8 cellular contexts compared by ENCODE assay signal in the genomic region with DNA sequence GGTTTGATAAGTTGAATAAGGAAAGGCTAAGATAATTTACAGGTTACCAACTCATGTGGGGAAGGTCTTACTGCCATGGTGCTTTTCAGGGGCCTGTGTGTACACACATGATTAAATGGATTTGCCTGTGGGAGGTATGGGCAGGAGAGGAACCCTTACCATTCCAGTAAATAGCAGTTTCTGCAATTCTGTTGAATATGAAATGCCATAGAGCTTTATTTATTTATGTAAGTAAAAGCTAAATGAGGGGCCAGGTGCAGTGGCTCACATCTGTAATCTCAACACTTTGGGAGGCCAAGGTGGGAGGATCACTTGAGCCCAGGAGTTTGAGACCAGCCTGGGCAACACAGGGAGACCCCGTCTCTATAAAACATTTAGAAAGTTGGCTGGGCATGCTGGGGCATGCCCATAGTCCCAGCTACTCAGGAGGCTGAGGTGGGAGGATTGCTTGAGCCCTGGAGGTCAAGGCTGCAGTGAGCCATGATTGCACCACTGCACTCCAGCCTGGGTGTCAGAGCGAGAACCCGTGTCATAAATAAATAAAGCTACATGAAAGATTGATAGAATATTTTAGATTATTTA. TPM values are rescaled to one million over a fixed set of nuclear protein-coding genes. Genes with fewer than 3 reads are reported as not detected.
DNase-seq lines count a peak whose midpoint lies in the region; ATAC-seq and TF ChIP-seq lines count a peak whose summit lies in the region.
"Not testable (repeated sequence)": the region's sequence is repeated elsewhere in the genome, so short reads cannot be mapped to it uniquely, and the experiment has no call there.

No MANE protein-coding gene starts in this region.

- intact Hi-C loops in esophagus squamous epithelium (cut with DNase I); lower lobe of right lung (cut with DNase I): not testable (repeated sequence)

- in situ Hi-C loops in brain microvascular endothelial cell (cut with HindIII; ENCODE audit: low pct_ligation_motif_present, low sequenced_read_pairs) = not testable (repeated sequence)

- not testable (repeated sequence) for H3K4me3 Mint-ChIP-seq in CD4-positive, CD25-positive, alpha-beta regulatory T cell; activated T-cell treated with anti-CD3 and anti-CD28 coated beads, Interleukin-2, amount 50 U/mL, for 24 hours; progenitor cell of endocrine pancreas (ENCODE audit: low read depth)

- TF ChIP-seq POLR2A in esophagus squamous epithelium (IDR thresholded peaks at IDR 0.05); suprapubic skin (IDR thresholded peaks at IDR 0.05): not testable (repeated sequence)

- peak overlapping the region in 2 of 3 donors; percentile 85 to 94 for H3K27ac Mint-ChIP-seq in CD4-positive, CD25-positive, alpha-beta regulatory T cell
- peak overlapping the region; percentile 84 for H3K27ac Mint-ChIP-seq in activated T-cell treated with anti-CD3 and anti-CD28 coated beads, Interleukin-2, amount 50 U/mL, for 24 hours
- peak overlapping the region; percentile 19 for H3K27ac Mint-ChIP-seq in progenitor cell of endocrine pancreas

- WGBS in esophagus squamous epithelium, 2 donors = 83 to 100% methylated on average over 2 to 3 of the region's 3 CpGs
- 94% methylated on average over 3 of the region's 3 CpGs for WGBS in suprapubic skin

- H3K9me3 Mint-ChIP-seq in CD4-positive, CD25-positive, alpha-beta regulatory T cell; activated T-cell treated with anti-CD3 and anti-CD28 coated beads, Interleukin-2, amount 50 U/mL, for 24 hours; progenitor cell of endocrine pancreas (ENCODE audit: low read depth): not testable (repeated sequence)

- H3K36me3 ChIP-seq in CD4-positive, CD25-positive, alpha-beta regulatory T cell (ENCODE audit: control insufficient read depth, insufficient read depth, low read length) = peaks cover 72% of the 10 kb centered on the region
- peaks cover 84% of the 10 kb centered on the region for H3K36me3 ChIP-seq in RWPE2 (ENCODE audit: low read depth)
- peaks cover 43% of the 10 kb centered on the region for H3K36me3 ChIP-seq in brain microvascular endothelial cell (replicated peaks)
- H3K36me3 ChIP-seq in esophagus squamous epithelium = peaks cover 0 to 73% (median 17%) of the 10 kb centered on the region in 3 donors
- H3K36me3 ChIP-seq in lower lobe of right lung = peaks cover 90% of the 10 kb centered on the region
- peaks cover 47% of the 10 kb centered on the region for H3K36me3 ChIP-seq in suprapubic skin

- not testable (repeated sequence) for H3K9me3 ChIP-seq in CD4-positive, CD25-positive, alpha-beta regulatory T cell (ENCODE audit: control insufficient read depth in 2 of 2, low read length in 2 of 2); RWPE2 (ENCODE audit: severe bottlenecking); esophagus squamous epithelium; lower lobe of right lung; suprapubic skin

- not testable (repeated sequence) for TF ChIP-seq EP300 in suprapubic skin (IDR thresholded peaks at IDR 0.05)

- not testable (repeated sequence) for H3K27me3 Mint-ChIP-seq in CD4-positive, CD25-positive, alpha-beta regulatory T cell; activated T-cell treated with anti-CD3 and anti-CD28 coated beads, Interleukin-2, amount 50 U/mL, for 24 hours; progenitor cell of endocrine pancreas

- peaks cover 14% of the 10 kb centered on the region for H3K4me1 ChIP-seq in CD4-positive, CD25-positive, alpha-beta regulatory T cell (ENCODE audit: control insufficient read depth, insufficient read depth, low read length, poor library complexity, severe bottlenecking)
- not testable (repeated sequence) for H3K4me1 ChIP-seq in RWPE2 (ENCODE audit: insufficient read depth, poor library complexity, severe bottlenecking)
- H3K4me1 ChIP-seq in esophagus squamous epithelium = peaks cover 18 to 25% (median 18%) of the 10 kb centered on the region in 3 donors
- peaks cover 21% of the 10 kb centered on the region for H3K4me1 ChIP-seq in lower lobe of right lung
- peaks cover 13% of the 10 kb centered on the region for H3K4me1 ChIP-seq in suprapubic skin

- peaks cover 36% of the 10 kb centered on the region for H3K36me3 Mint-ChIP-seq in CD4-positive, CD25-positive, alpha-beta regulatory T cell
- peaks cover 98% of the 10 kb centered on the region for H3K36me3 Mint-ChIP-seq in activated T-cell treated with anti-CD3 and anti-CD28 coated beads, Interleukin-2, amount 50 U/mL, for 24 hours (ENCODE audit: low read depth)
- peaks cover 29% of the 10 kb centered on the region for H3K36me3 Mint-ChIP-seq in progenitor cell of endocrine pancreas (ENCODE audit: insufficient read depth)

- not testable (repeated sequence) for DNase-seq in CD4-positive, CD25-positive, alpha-beta regulatory T cell; RWPE2 (ENCODE audit: low spot score); brain microvascular endothelial cell; esophagus squamous epithelium (lab: John Stamatoyannopoulos, UW); lower lobe of right lung; progenitor cell of endocrine pancreas (ENCODE audit: low spot score, unreplicated experiment); suprapubic skin (ENCODE audit: low spot score in 2 of 2)
- DNase-seq in activated T-cell treated with anti-CD3 and anti-CD28 coated beads, Interleukin-2, amount 50 U/mL, for 24 hours = peak; percentile 14

- H3K4me1 Mint-ChIP-seq in CD4-positive, CD25-positive, alpha-beta regulatory T cell = peaks cover 16 to 41% (median 25%) of the 10 kb centered on the region in 4 donors
- peaks cover 76% of the 10 kb centered on the region for H3K4me1 Mint-ChIP-seq in activated T-cell treated with anti-CD3 and anti-CD28 coated beads, Interleukin-2, amount 50 U/mL, for 24 hours (ENCODE audit: low read depth)
- H3K4me1 Mint-ChIP-seq in progenitor cell of endocrine pancreas (ENCODE audit: low read depth) = not testable (repeated sequence)

- not testable (repeated sequence) for H3K27me3 ChIP-seq in CD4-positive, CD25-positive, alpha-beta regulatory T cell (ENCODE audit: control insufficient read depth, insufficient read depth, low read length); RWPE2 (ENCODE audit: insufficient read depth, poor library complexity, severe bottlenecking); brain microvascular endothelial cell (replicated peaks); esophagus squamous epithelium; lower lobe of right lung (ENCODE audit: low read depth); suprapubic skin

- ATAC-seq in CD4-positive, CD25-positive, alpha-beta regulatory T cell (ENCODE audit: low read depth in 2 of 2); RWPE2 (ENCODE audit: low read depth); lower lobe of right lung: not testable (repeated sequence)

- H3K27ac ChIP-seq in CD4-positive, CD25-positive, alpha-beta regulatory T cell (ENCODE audit: insufficient read depth, low read length, poor library complexity, severe bottlenecking) = not testable (repeated sequence)
- H3K27ac ChIP-seq in RWPE2 (ENCODE audit: poor library complexity, severe bottlenecking) (peak overlapping the region; percentile 31), brain microvascular endothelial cell (peak overlapping the region; percentile 91), esophagus squamous epithelium (peak overlapping the region; percentile 66 to 80 (median 74)), lower lobe of right lung (peak overlapping the region; percentile 61), suprapubic skin (peak overlapping the region; percentile 39)

- H3K4me3 ChIP-seq in CD4-positive, CD25-positive, alpha-beta regulatory T cell (ENCODE audit: low read depth, low read length); RWPE2 (ENCODE audit: severe bottlenecking); brain microvascular endothelial cell (ENCODE audit: low read depth, low read length); esophagus squamous epithelium; lower lobe of right lung; suprapubic skin: not testable (repeated sequence)

- TF ChIP-seq CTCF in RWPE2 (IDR thresholded peaks at IDR 0.05; ENCODE audit: poor library complexity, severe bottlenecking); brain microvascular endothelial cell (IDR thresholded peaks at IDR 0.05; ENCODE audit: low read depth, low read length, missing control alignments); esophagus squamous epithelium (IDR thresholded peaks at IDR 0.05); lower lobe of right lung (IDR thresholded peaks at IDR 0.05); progenitor cell of endocrine pancreas (IDR thresholded peaks at IDR 0.05; ENCODE audit: unreplicated experiment); suprapubic skin (IDR thresholded peaks at IDR 0.05): not testable (repeated sequence)

RNA-seq across cellular contexts. Expression of a gene that starts 11.9 kb away (rescaled TPM):
- total RNA-seq in CD4-positive, CD25-positive, alpha-beta regulatory T cell = 123 TPM
- 100 to 1,000 TPM; 103 to 127 (median 113) TPM for polyA plus RNA-seq in CD4-positive, CD25-positive, alpha-beta regulatory T cell
- total RNA-seq in esophagus squamous epithelium (100 to 1,000 TPM in 1 of 4 donors, 10 to 100 TPM in 3; 78.7 to 107 (median 87.4) TPM), lower lobe of right lung (101 TPM), progenitor cell of endocrine pancreas (124 and 126 TPM in 2 replicates), suprapubic skin (10 to 100 TPM; 27.5 to 63.8 (median 49.4) TPM)

RNA-seq across cellular contexts. Expression of a gene that starts 17.2 kb away (rescaled TPM):
- total RNA-seq in CD4-positive, CD25-positive, alpha-beta regulatory T cell = 54.8 TPM
- 10 to 100 TPM; 12.2 to 15.5 (median 13.8) TPM for polyA plus RNA-seq in CD4-positive, CD25-positive, alpha-beta regulatory T cell
- 1 to 10 TPM; 1.6 to 8.0 (median 3.0) TPM for total RNA-seq in esophagus squamous epithelium
- 13.9 TPM for total RNA-seq in lower lobe of right lung
- total RNA-seq in progenitor cell of endocrine pancreas = 1.6 and 2.1 TPM in 2 replicates
- total RNA-seq in suprapubic skin = 1 to 10 TPM; 2.8 to 5.1 (median 3.4) TPM

Comparison
In these comparisons a context has a peak if more than half of its experiments do, and no peak if none do; other contexts are left out.
1. H3K27ac Mint-ChIP-seq: peak in every context shown above with its lines; median percentile 90 in CD4-positive, CD25-positive, alpha-beta regulatory T cell; 84 in activated T-cell treated with anti-CD3 and anti-CD28 coated beads, Interleukin-2, amount 50 U/mL, for 24 hours; 19 in progenitor cell of endocrine pancreas.